ENCODE assay signal across 22 cellular contexts in the genomic region with DNA sequence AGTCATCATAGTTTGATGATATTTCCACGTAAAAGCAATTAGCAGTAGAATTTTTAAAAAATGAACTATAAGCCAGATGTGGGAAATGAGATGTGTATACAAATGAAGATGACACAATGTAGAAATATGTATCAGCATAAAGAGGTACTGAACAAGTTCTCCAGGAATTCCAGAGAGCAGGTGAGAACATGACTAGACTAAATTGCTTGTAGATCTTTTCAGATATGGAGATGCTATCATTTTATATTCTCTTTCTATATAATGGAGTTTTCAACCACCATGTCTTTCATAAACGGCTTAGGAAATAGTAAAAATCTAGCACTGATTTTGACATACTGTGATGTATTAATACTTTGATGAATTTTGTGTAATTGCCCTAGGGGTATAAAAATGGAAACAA.
DNase-seq lines count a peak whose midpoint lies in the region; ATAC-seq, FAIRE-seq and TF ChIP-seq lines count a peak whose summit lies in the region.
"Had no signal": no experiment of that assay in that cellular context is flagged by ENCODE, and none has a peak within 500 bp of the region (broad histone marks: within the 10 kb centered on the region; RNA-seq: fewer than 3 reads in every experiment).

No MANE protein-coding gene starts in this region.

- no peak overlapping the region for H3K27ac Mint-ChIP-seq in MCF 10A (ENCODE audit: low read depth, unreplicated experiment)
- H3K27ac Mint-ChIP-seq: CD4-positive, alpha-beta memory T cell; IgD-negative memory B cell had no signal

- BruUV-seq in mammary epithelial cell (replicated peaks; lab: Mats Ljungman, UMichigan), result no TSS peak
- BruUV-seq in MCF 10A (replicated peaks; lab: Mats Ljungman, UMichigan), result no TSS peak

- H3K27me3 ChIP-seq in mammary epithelial cell (ENCODE audit: insufficient read depth, low read length) (no peaks in the 10 kb centered on the region), bronchial epithelial cell (ENCODE audit: control insufficient read depth, insufficient read depth, low read length) (no peaks in the 10 kb centered on the region), keratinocyte (ENCODE audit: control insufficient read depth, extremely low read depth, insufficient read depth, low read length) (no peaks in the 10 kb centered on the region)

- peaks cover 76% of the 10 kb centered on the region for H3K27me3 Mint-ChIP-seq in MCF 10A (ENCODE audit: insufficient read depth, unreplicated experiment)
- H3K27me3 Mint-ChIP-seq: CD4-positive, alpha-beta memory T cell; IgD-negative memory B cell had no signal

- POLR2A ChIA-PET in MCF 10A (lab: Yijun Ruan, JAX), result no interaction called here

- H3K4me3 ChIP-seq in mammary epithelial cell (replicated peaks in 1 of 3; ENCODE audit: insufficient read depth in 1 of 3, low read depth in 2 of 3, low read length in 3 of 3), result peak overlapping the region in 1 of 3 experiments; percentile 3
- no peak overlapping the region for H3K4me3 ChIP-seq in bronchial epithelial cell (ENCODE audit: low read depth, low read length)
- peak overlapping the region in 1 of 3 experiments; percentile 58 for H3K4me3 ChIP-seq in keratinocyte (ENCODE audit: control insufficient read depth in 2 of 3, extremely low read depth in 1 of 3, insufficient read depth in 2 of 3, low read depth in 1 of 3, low read length in 3 of 3)
- H3K4me3 ChIP-seq: A549, GM23248 had no signal

- 3% methylated on average over 2 of the region's 2 CpGs for WGBS in mammary epithelial cell (ENCODE audit: low coverage, missing lambda C conversion rate)

- H3K4me3 Mint-ChIP-seq in MCF 10A (ENCODE audit: unreplicated experiment), result no peak overlapping the region
- H3K4me3 Mint-ChIP-seq: CD4-positive, alpha-beta memory T cell; IgD-negative memory B cell had no signal

- dilution Hi-C loops in mammary epithelial cell (cut with HindIII; ENCODE audit: low sequenced_read_pairs) (no loop called here), keratinocyte (cut with MboI; ENCODE audit: extremely low pct_ligation_motif_present, low sequenced_read_pairs) (loop anchor here (25.0 kb wide), 1 partner anchor 131 kb away; a partner anchor contains a TSS)

- H3K36me3 Mint-ChIP-seq in MCF 10A (ENCODE audit: insufficient read depth, unreplicated experiment), result no peaks in the 10 kb centered on the region
- H3K36me3 Mint-ChIP-seq: CD4-positive, alpha-beta memory T cell had no signal

- H2AFZ ChIP-seq in mammary epithelial cell (ENCODE audit: low read depth, low read length) (no peak overlapping the region), keratinocyte (ENCODE audit: control insufficient read depth, low read length) (peak overlapping the region; percentile 38)
- H2AFZ ChIP-seq: GM23248 had no signal

- DNase-seq in mammary epithelial cell, result peak; percentile 82
- DNase-seq in MCF 10A (ENCODE audit: unreplicated experiment), result no peak
- DNase-seq in bronchial epithelial cell (ENCODE audit: low read depth), result peak; percentile 90
- peak; percentile 5 for DNase-seq in keratinocyte (ENCODE audit: low read depth, low spot score)
- DNase-seq in NCI-H2227 (lab: John Stamatoyannopoulos, UW; ENCODE audit: unreplicated experiment), result no peak
- no peak for DNase-seq in posterior vena cava (ENCODE audit: low spot score)
- DNase-seq: AML-193; Calu3; CD4-positive, alpha-beta memory T cell; DMS53; DND-41; EL; GM23248; HCEC 1CT had no signal

- intact Hi-C loops in mammary epithelial cell (cut with micrococcal nuclease), result no loop called here
- intact Hi-C loops in MCF 10A (cut with micrococcal nuclease), result no loop called here
- intact Hi-C loops in posterior vena cava (cut with DNase I), result no loop called here

- TF ChIP-seq CTCF in mammary epithelial cell (conservative IDR thresholded peaks at IDR 0.05 in 1 of 2, IDR thresholded peaks at IDR 0.05 in 1 of 2; ENCODE audit: extremely low read depth in 1 of 2, insufficient read depth in 1 of 2, low read depth in 1 of 2, low read length in 2 of 2), result no peak
- TF ChIP-seq CTCF in MCF 10A (IDR thresholded peaks at IDR 0.05; ENCODE audit: unreplicated experiment), result no peak
- TF ChIP-seq CTCF in bronchial epithelial cell (IDR thresholded peaks at IDR 0.05; ENCODE audit: insufficient read depth, low read length, severe bottlenecking), result no peak
- TF ChIP-seq CTCF in keratinocyte (optimal IDR thresholded peaks at IDR 0.05 in 1 of 3, IDR thresholded peaks at IDR 0.05 in 1 of 3, conservative IDR thresholded peaks at IDR 0.05 in 1 of 3; ENCODE audit: extremely low read depth in 1 of 3, insufficient read depth in 2 of 3, low read length in 3 of 3), result no peak

- H3K4me1 ChIP-seq in mammary epithelial cell (ENCODE audit: insufficient read depth, low read length) (peaks cover 2% of the 10 kb centered on the region), keratinocyte (ENCODE audit: control insufficient read depth, extremely low read depth, insufficient read depth, low read length) (peaks cover 15% of the 10 kb centered on the region)
- H3K4me1 ChIP-seq: A549 had no signal

- FAIRE-seq in bronchial epithelial cell (lab: Jason Lieb, UNC), result no peak
- peak; percentile 85 for FAIRE-seq in keratinocyte (lab: Jason Lieb, UNC)
- FAIRE-seq: A549, G401.6, GM12891, HepG2 had no signal

- in situ Hi-C loops in mammary epithelial cell (cut with MboI; ENCODE audit: low sequenced_read_pairs in 2 of 2), result no loop called here

- no peaks in the 10 kb centered on the region for H3K9me3 Mint-ChIP-seq in MCF 10A (ENCODE audit: unreplicated experiment)
- H3K9me3 Mint-ChIP-seq: IgD-negative memory B cell had no signal

- H3K9me1 ChIP-seq in keratinocyte (ENCODE audit: control insufficient read depth, extremely low read depth, insufficient read depth, low read length), result no peaks in the 10 kb centered on the region

- H3K36me3 ChIP-seq in mammary epithelial cell (ENCODE audit: insufficient read depth, low read length) (no peaks in the 10 kb centered on the region), bronchial epithelial cell (ENCODE audit: control insufficient read depth, insufficient read depth, low read length) (no peaks in the 10 kb centered on the region), keratinocyte (ENCODE audit: control insufficient read depth in 2 of 2, extremely low read depth in 1 of 2, insufficient read depth in 2 of 2, low read length in 2 of 2) (no peaks in the 10 kb centered on the region)

- H3K4me2 ChIP-seq in mammary epithelial cell (ENCODE audit: insufficient read depth, low read depth, low read length) (peak overlapping the region; percentile 60), keratinocyte (ENCODE audit: control insufficient read depth, extremely low read depth, insufficient read depth, low read depth, low read length) (peak overlapping the region; percentile 73)
- H3K4me2 ChIP-seq: A549 had no signal

- H3K9me3 ChIP-seq in mammary epithelial cell (replicated peaks; ENCODE audit: insufficient read depth, low read length) (no peaks in the 10 kb centered on the region), keratinocyte (ENCODE audit: control insufficient read depth, low read depth, low read length) (no peaks in the 10 kb centered on the region)
- H3K9me3 ChIP-seq: A549 had no signal

- no peaks in the 10 kb centered on the region for H3K79me2 ChIP-seq in mammary epithelial cell (ENCODE audit: insufficient read depth, low read length)
- no peaks in the 10 kb centered on the region for H3K79me2 ChIP-seq in keratinocyte (ENCODE audit: control insufficient read depth, insufficient read depth, low read length)

- H3K4me1 Mint-ChIP-seq in MCF 10A (ENCODE audit: insufficient read depth, unreplicated experiment), result no peaks in the 10 kb centered on the region
- H3K4me1 Mint-ChIP-seq: CD4-positive, alpha-beta memory T cell; IgD-negative memory B cell had no signal

- H3K9ac ChIP-seq in mammary epithelial cell (ENCODE audit: insufficient read depth, low read length) (no peak overlapping the region), keratinocyte (ENCODE audit: control insufficient read depth, extremely low read depth, insufficient read depth, low read length) (no peak overlapping the region)
- H3K9ac ChIP-seq: GM23248 had no signal

- H4K20me1 ChIP-seq in mammary epithelial cell (ENCODE audit: insufficient read depth, low read length) (no peaks in the 10 kb centered on the region), keratinocyte (ENCODE audit: control insufficient read depth, extremely low read depth, insufficient read depth, low read length) (no peaks in the 10 kb centered on the region)

- CTCF ChIA-PET in mammary epithelial cell (lab: Charles Lee; ENCODE audit: low non-redundant PET) (no interaction called here), MCF 10A (lab: Yijun Ruan, JAX) (interaction anchor here (2.9 kb wide), 1 partner anchor 14 kb away, joined by 10 read pairs; no protein-coding TSS in a partner anchor)

- ATAC-seq in GM18511 (IDR thresholded peaks at IDR 0.05; ENCODE audit: unreplicated experiment), result no peak
- ATAC-seq: A549, HepG2 had no signal

- H3K27ac ChIP-seq in mammary epithelial cell (ENCODE audit: insufficient read depth, low read depth, low read length), result no peak overlapping the region
- peak overlapping the region; percentile 64 for H3K27ac ChIP-seq in keratinocyte (ENCODE audit: control insufficient read depth, insufficient read depth, low read length)
- H3K27ac ChIP-seq: 22Rv1, A549, C4-2B, GM23248 had no signal

Comparison
In these comparisons a context has a peak if more than half of its experiments do, and no peak if none do; other contexts are left out.
1. DNase-seq: peak in mammary epithelial cell (single experiment), bronchial epithelial cell (single experiment) and keratinocyte (single experiment); none in MCF 10A (single experiment), NCI-H2227 (single experiment) and posterior vena cava (single experiment).